Comparison of ENCODE assay signal across 27 cellular contexts in the genomic region with DNA sequence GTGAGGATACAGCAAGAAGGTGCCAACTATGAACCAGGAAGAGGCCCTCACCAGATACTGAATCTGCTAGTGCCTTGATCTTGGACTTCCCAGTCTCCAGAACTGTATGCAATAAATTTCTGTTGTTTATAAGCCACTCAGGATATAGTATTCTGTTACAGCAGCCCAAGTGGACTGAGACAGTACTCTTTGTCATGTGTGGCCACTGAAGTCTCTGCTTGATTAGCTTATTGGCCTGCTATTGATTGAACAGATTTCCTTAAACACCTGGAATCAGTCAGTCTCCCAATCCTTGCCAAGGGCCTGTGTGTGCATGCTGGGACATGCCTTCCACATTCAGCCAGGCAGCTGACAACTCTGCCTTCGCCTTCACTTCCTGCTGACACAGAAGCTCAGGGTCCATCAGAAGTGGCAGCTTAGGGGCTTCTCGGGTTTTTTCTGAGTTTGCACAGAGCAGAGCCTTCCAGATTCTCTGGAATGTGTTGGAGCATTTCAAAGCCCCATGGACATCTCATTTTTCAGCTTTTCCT. TPM values are rescaled to one million over a fixed set of nuclear protein-coding genes. Genes with fewer than 3 reads are reported as not detected.
A peak's percentile ranks its signal among the peaks of the same experiment; 100 is the strongest.
DNase-seq lines count a peak whose midpoint lies in the region; FAIRE-seq and TF ChIP-seq lines count a peak whose summit lies in the region.
"Had no signal": no experiment of that assay in that cellular context is flagged by ENCODE, and none has a peak within 500 bp of the region (broad histone marks: within the 10 kb centered on the region; RNA-seq: fewer than 3 reads in every experiment).

No MANE protein-coding gene starts in this region.

- peaks cover 17% of the 10 kb centered on the region for H3K27me3 Mint-ChIP-seq in MCF 10A (ENCODE audit: insufficient read depth, unreplicated experiment)
- H3K27me3 Mint-ChIP-seq in astrocyte (ENCODE audit: low read depth, unreplicated experiment) = no peaks in the 10 kb centered on the region

- peak; percentile 24 for DNase-seq in MCF 10A (ENCODE audit: unreplicated experiment)
- no peak for DNase-seq in breast epithelium (ENCODE audit: low spot score in 2 of 2)
- DNase-seq in astrocyte (ENCODE audit: low read depth) = no peak
- peak; percentile 49 for DNase-seq in epithelial cell of esophagus (ENCODE audit: low read depth)
- no peak for DNase-seq in trophoblast cell
- DNase-seq in SW480 (ENCODE audit: low spot score) = no peak
- DNase-seq in activated CD4-positive, alpha-beta T cell treated with anti-CD3 and anti-CD28 coated beads for 4 hours = no peak
- no peak for DNase-seq in cortex of kidney (lab: John Stamatoyannopoulos, UW)
- DNase-seq: CD4-positive, CD25-positive, alpha-beta regulatory T cell; DMS53; GM23248; KBM-7; MG63; NCI-H2029; NCI-H2227 treated with DMSO at 0.1 percent for 48 hours; NCI-H510A treated with DMSO at 0.1 percent for 48 hours; NCI-H774; SIG-M5 had no signal

- H3K9me3 Mint-ChIP-seq in MCF 10A (ENCODE audit: unreplicated experiment) (peaks cover 15% of the 10 kb centered on the region), astrocyte (ENCODE audit: unreplicated experiment) (peaks cover 17% of the 10 kb centered on the region)

- H3K4me1 ChIP-seq in breast epithelium (no peaks in the 10 kb centered on the region), astrocyte (ENCODE audit: insufficient read depth, low read length) (no peaks in the 10 kb centered on the region), trophoblast cell (ENCODE audit: control insufficient read depth in 1 of 2, insufficient read depth in 2 of 2, low read length in 2 of 2) (peaks cover 0 to 2% of the 10 kb centered on the region in 2 experiments)
- H3K4me1 ChIP-seq: BLaER1, HAP-1 had no signal

- no peak for TF ChIP-seq CTCF in MCF 10A (IDR thresholded peaks at IDR 0.05; ENCODE audit: unreplicated experiment)
- TF ChIP-seq CTCF in breast epithelium (IDR thresholded peaks at IDR 0.05) = no peak
- TF ChIP-seq CTCF in astrocyte (IDR thresholded peaks at IDR 0.05; ENCODE audit: insufficient read depth, low read depth, low read length) = no peak
- TF ChIP-seq CTCF in epithelial cell of esophagus (IDR thresholded peaks at IDR 0.05; ENCODE audit: insufficient read depth, low read depth, low read length, missing control alignments) = no peak

- no peak overlapping the region for H3K9ac ChIP-seq in astrocyte (ENCODE audit: low read length)
- H3K9ac ChIP-seq in trophoblast cell (ENCODE audit: low read length) = no peak overlapping the region
- H3K9ac ChIP-seq: BLaER1, GM23248 had no signal

- TF ChIP-seq POLR2A in breast epithelium (IDR thresholded peaks at IDR 0.05) = no peak

- H3K4me1 Mint-ChIP-seq in MCF 10A (ENCODE audit: insufficient read depth, unreplicated experiment) (no peaks in the 10 kb centered on the region), astrocyte (ENCODE audit: low read depth, unreplicated experiment) (peaks cover 8% of the 10 kb centered on the region)
- H3K4me1 Mint-ChIP-seq: CD4-positive, CD25-positive, alpha-beta regulatory T cell had no signal

- no peak overlapping the region for H4K91ac ChIP-seq in trophoblast cell (ENCODE audit: low read depth, low read length)

- POLR2A ChIA-PET in MCF 10A (lab: Yijun Ruan, JAX) = interaction anchor here (0.6 kb wide), 1 partner anchor 29 kb away, joined by 3 read pairs; no protein-coding TSS in a partner anchor

- H3K27me3 ChIP-seq in breast epithelium (no peaks in the 10 kb centered on the region), astrocyte (ENCODE audit: insufficient read depth, low read length) (peaks cover 2% of the 10 kb centered on the region), trophoblast cell (ENCODE audit: insufficient read depth, low read length) (no peaks in the 10 kb centered on the region)
- H3K27me3 ChIP-seq: BLaER1 had no signal

- no CpG with 5 or more reads among the region's 2 CpGs for WGBS in trophoblast cell (ENCODE audit: extremely low coverage, insufficient coverage, insufficient read length)

- H4K12ac ChIP-seq in trophoblast cell (ENCODE audit: low read depth, low read length) = no peak overlapping the region

- H4K8ac ChIP-seq in trophoblast cell (ENCODE audit: low read depth, low read length) = no peak overlapping the region

- H3K27ac ChIP-seq in breast epithelium (no peak overlapping the region), astrocyte (ENCODE audit: low read depth, low read length) (no peak overlapping the region), trophoblast cell (ENCODE audit: low read depth, low read length) (no peak overlapping the region)
- H3K27ac ChIP-seq: BLaER1, GM23248, SK-N-MC had no signal

- H3K36me3 Mint-ChIP-seq in MCF 10A (ENCODE audit: insufficient read depth, unreplicated experiment) = no peaks in the 10 kb centered on the region
- no peaks in the 10 kb centered on the region for H3K36me3 Mint-ChIP-seq in astrocyte (ENCODE audit: low read depth, unreplicated experiment)
- H3K36me3 Mint-ChIP-seq: CD4-positive, CD25-positive, alpha-beta regulatory T cell had no signal

- H3K27ac Mint-ChIP-seq in MCF 10A (ENCODE audit: low read depth, unreplicated experiment) (no peak overlapping the region), astrocyte (ENCODE audit: unreplicated experiment) (peak overlapping the region; percentile 62)
- H3K27ac Mint-ChIP-seq: CD4-positive, CD25-positive, alpha-beta regulatory T cell had no signal

- FAIRE-seq in astrocyte (lab: Jason Lieb, UNC) = no peak
- FAIRE-seq: A204.1, D721Med, G401.6, RCC 7860 had no signal

- H2AFZ ChIP-seq in astrocyte (ENCODE audit: low read depth, low read length) (no peak overlapping the region), trophoblast cell (ENCODE audit: insufficient read depth, low read length, poor library complexity) (peak overlapping the region; percentile 35)
- H2AFZ ChIP-seq: GM23248 had no signal

- H3K4me3 ChIP-seq in breast epithelium (no peak overlapping the region), astrocyte (ENCODE audit: insufficient read depth, low read depth, low read length) (no peak overlapping the region), epithelial cell of esophagus (ENCODE audit: low read length) (no peak overlapping the region), trophoblast cell (ENCODE audit: low read depth, low read length) (no peak overlapping the region)
- H3K4me3 ChIP-seq: BLaER1, GM23248, HAP-1, MG63, SK-N-MC had no signal

- H3K18ac ChIP-seq in trophoblast cell (ENCODE audit: low read length) = no peak overlapping the region

- H3K4ac ChIP-seq in trophoblast cell (ENCODE audit: low read depth, low read length) = no peak overlapping the region

- no peak overlapping the region for H3K14ac ChIP-seq in trophoblast cell (ENCODE audit: low read length)

- intact Hi-C loops in MCF 10A (cut with micrococcal nuclease) (no loop called here), breast epithelium (cut with DNase I; ENCODE audit: low total_unique reads) (no loop called here)

- H3K36me3 ChIP-seq in breast epithelium (no peaks in the 10 kb centered on the region), astrocyte (ENCODE audit: insufficient read depth, low read length) (no peaks in the 10 kb centered on the region), trophoblast cell (ENCODE audit: control insufficient read depth in 1 of 2, insufficient read depth in 2 of 2, low read length in 2 of 2) (no peaks in the 10 kb centered on the region)
- H3K36me3 ChIP-seq: BLaER1, HAP-1, MG63 had no signal

- no TSS peak for BruUV-seq in MCF 10A (replicated peaks; lab: Mats Ljungman, UMichigan)

- peak overlapping the region; percentile 3 for H2BK5ac ChIP-seq in trophoblast cell (ENCODE audit: low read depth, low read length, poor library complexity)

- no peaks in the 10 kb centered on the region for H4K20me1 ChIP-seq in astrocyte (ENCODE audit: insufficient read depth, low read length)
- H4K20me1 ChIP-seq: BLaER1 had no signal

- H3K23ac ChIP-seq in trophoblast cell (ENCODE audit: low read length) = no peak overlapping the region

- H3K4me3 Mint-ChIP-seq in MCF 10A (ENCODE audit: unreplicated experiment) (no peak overlapping the region), astrocyte (ENCODE audit: unreplicated experiment) (no peak overlapping the region)
- H3K4me3 Mint-ChIP-seq: CD4-positive, CD25-positive, alpha-beta regulatory T cell had no signal

- CTCF ChIA-PET in MCF 10A (lab: Yijun Ruan, JAX) = interaction anchor here (0.6 to 1.7 kb wide), 5 partner anchors 8 to 892 kb away, joined by 3 to 5 read pairs (median 4); partner anchors contain the start of gene ROR2

- no peak overlapping the region for H2BK12ac ChIP-seq in trophoblast cell (ENCODE audit: low read length)

- no peak overlapping the region for H2BK120ac ChIP-seq in trophoblast cell (ENCODE audit: insufficient read depth, low read length, poor library complexity)

- H3K9me3 ChIP-seq in breast epithelium (peaks cover 0 to 9% of the 10 kb centered on the region in 2 donors), astrocyte (ENCODE audit: insufficient read depth, low read depth, low read length) (peaks cover 4% of the 10 kb centered on the region), trophoblast cell (ENCODE audit: insufficient read depth, low read depth, low read length) (no peaks in the 10 kb centered on the region)
- H3K9me3 ChIP-seq: HAP-1, MG63 had no signal

- H3K79me2 ChIP-seq in astrocyte (ENCODE audit: insufficient read depth, low read length) = no peaks in the 10 kb centered on the region
- H3K79me2 ChIP-seq in trophoblast cell (ENCODE audit: control insufficient read depth, insufficient read depth, low read length, poor library complexity) = no peaks in the 10 kb centered on the region

- no peak overlapping the region for H2AK5ac ChIP-seq in trophoblast cell (ENCODE audit: low read length)

- H3K79me1 ChIP-seq in trophoblast cell (ENCODE audit: low read length) = peaks cover 1% of the 10 kb centered on the region

- no peak overlapping the region for H3K4me2 ChIP-seq in astrocyte (ENCODE audit: low read length)
- H3K4me2 ChIP-seq in trophoblast cell (ENCODE audit: low read length) = no peak overlapping the region
- H3K4me2 ChIP-seq: BLaER1 had no signal

RNA-seq across cellular contexts. Expression of gene ROR2, which starts 13.7 kb away (rescaled TPM):
- total RNA-seq in MCF 10A (2022) (0.10 and 0.84 TPM in 2 replicates), breast epithelium (10 to 100 TPM in 2 of 3 donors, 1 to 10 TPM in 1; 2.1 to 25.6 (median 10.2) TPM), astrocyte (4.9 and 11.6 TPM in 2 replicates)
- 2.2 and 2.3 TPM in 2 replicates for polyA plus RNA-seq in trophoblast cell (2013)
- total RNA-seq: HT-29, LHCN-M2 had no signal
- polyA plus RNA-seq: CD4-positive, CD25-positive, alpha-beta regulatory T cell had no signal

Comparison
In these comparisons a context has a peak if more than half of its experiments do, and no peak if none do; other contexts are left out.
1. DNase-seq: peak in MCF 10A (single experiment) and epithelial cell of esophagus (single experiment); none in breast epithelium (0 of 2), astrocyte (single experiment), trophoblast cell (0 of 2), SW480 (single experiment), activated CD4-positive, alpha-beta T cell treated with anti-CD3 and anti-CD28 coated beads for 4 hours (0 of 2) and cortex of kidney (single experiment).